Comparison of ENCODE assay signal across 35 cellular contexts in genomic region chr12:109294286-109294796, GRCh38. TPM values are rescaled to one million over a fixed set of nuclear protein-coding genes. Genes with fewer than 3 reads are reported as not detected.
"Had no signal": no experiment of that assay in that cellular context is flagged by ENCODE, and none has a peak within 500 bp of the region (broad histone marks: within the 10 kb centered on the region; RNA-seq: fewer than 3 reads in every experiment).

No MANE protein-coding gene starts in this region.

- H3K9me3 ChIP-seq: body of pancreas, SJCRH30 had no signal

- H3K4me2 ChIP-seq: KMS-11 had no signal

- H3K4me1 ChIP-seq: body of pancreas, SJCRH30 had no signal

- ATAC-seq: activated CD8-positive, alpha-beta T cell treated with anti-CD3 and anti-CD28 coated beads for 36 hours; body of pancreas; Panc1 had no signal

- H3K9ac ChIP-seq: KMS-11 had no signal

- H3K4me3 ChIP-seq: body of pancreas, SJCRH30, SK-N-MC had no signal

- DNase-seq: activated CD4-positive, alpha-beta T cell treated with anti-CD3 and anti-CD28 coated beads for 1 hour; activated CD4-positive, alpha-beta T cell treated with anti-CD3 and anti-CD28 coated beads for 48 hours; activated CD4-positive, alpha-beta T cell treated with anti-CD3 and anti-CD28 coated beads, Interleukin-2, amount 50 U/mL, for 4 hours; activated CD4-positive, CD25-positive, alpha-beta regulatory T cell; activated CD8-positive, alpha-beta T cell treated with anti-CD3 and anti-CD28 coated beads for 36 hours; activated naive CD8-positive, alpha-beta T cell treated with anti-CD3 and anti-CD28 coated beads, Interleukin-2, amount 10 ng/mL, durations not matched to agents 7 days and 5 days; activated T-cell treated with anti-CD3 and anti-CD28 coated beads, Interleukin-2, amount 50 U/mL, for 24 hours; amygdala; body of pancreas; caudate nucleus; cerebellar nuclear complex; MM.1S; MV-4-11; NCI-H1092; NCI-H1436 treated with DMSO at 0.1 percent for 48 hours; NCI-H1694 treated with DMSO at 0.1 percent for 48 hours; NCI-H2029; NCI-H345; NCI-H524 treated with DMSO at 0.1 percent for 48 hours; SHP77; SJCRH30; T1000; WERI-Rb-1 had no signal

- H3K27me3 ChIP-seq: body of pancreas had no signal

- H3K36me3 ChIP-seq: SJCRH30, WERI-Rb-1 had no signal

- H3K27ac ChIP-seq: body of pancreas, KMS-11, SJCRH30, SK-N-MC, WERI-Rb-1 had no signal

RNA-seq across cellular contexts. Expression of gene FOXN4, which starts 14.7 kb away (rescaled TPM):
- total RNA-seq: activated CD8-positive, alpha-beta memory T cell treated with anti-CD3 and anti-CD28 coated beads for 36 hours; activated CD8-positive, alpha-beta T cell treated with anti-CD3 and anti-CD28 coated beads for 36 hours; activated naive CD8-positive, alpha-beta T cell treated with anti-CD3 and anti-CD28 coated beads, Interleukin-2, amount 10 ng/mL, durations not matched to agents 7 days and 5 days; activated T-helper 2 cell treated with anti-CD3 and anti-CD28 coated beads, Interferon-gamma antibody, Interleukin-2, Interleukin-4, amounts not matched to agents 10 μg/mL and 5 μg/mL and 100 μg/mL, durations not matched to agents 14 hours and 24 hours and 36 hours; astrocyte; body of pancreas; bronchial epithelial cell; LHCN-M2; NCI-H460; RPMI7951; SJCRH30; T-helper 1 cell treated with Interleukin-12 subunit alpha and Interleukin-12 subunit beta and Interleukin-4 antibody, amounts not matched to agents 30 ng/mL and 1 ng/mL, for 36 hours; T-helper 2 cell treated with Interferon-gamma antibody and Interleukin-4, amounts not matched to agents 100 ng/mL and 5 ng/mL, for 36 hours had no signal

RNA-seq across cellular contexts. Expression of gene MYO1H, which starts 53.4 kb away (rescaled TPM):
- total RNA-seq: activated CD8-positive, alpha-beta memory T cell treated with anti-CD3 and anti-CD28 coated beads for 36 hours; activated CD8-positive, alpha-beta T cell treated with anti-CD3 and anti-CD28 coated beads for 36 hours; activated naive CD8-positive, alpha-beta T cell treated with anti-CD3 and anti-CD28 coated beads, Interleukin-2, amount 10 ng/mL, durations not matched to agents 7 days and 5 days; activated T-helper 2 cell treated with anti-CD3 and anti-CD28 coated beads, Interferon-gamma antibody, Interleukin-2, Interleukin-4, amounts not matched to agents 10 μg/mL and 5 μg/mL and 100 μg/mL, durations not matched to agents 14 hours and 24 hours and 36 hours; astrocyte; body of pancreas; bronchial epithelial cell; LHCN-M2; NCI-H460; RPMI7951; SJCRH30; T-helper 1 cell treated with Interleukin-12 subunit alpha and Interleukin-12 subunit beta and Interleukin-4 antibody, amounts not matched to agents 30 ng/mL and 1 ng/mL, for 36 hours; T-helper 2 cell treated with Interferon-gamma antibody and Interleukin-4, amounts not matched to agents 100 ng/mL and 5 ng/mL, for 36 hours had no signal
